In genomic region chr10:69225681-69226080, GRCh38 we compare ENCODE assay signal across 21 cellular contexts. TPM values are rescaled to one million over a fixed set of nuclear protein-coding genes. Genes with fewer than 3 reads are reported as not detected.
DNase-seq lines count a peak whose midpoint lies in the region; ATAC-seq and TF ChIP-seq lines count a peak whose summit lies in the region.
"Had no signal": no experiment of that assay in that cellular context is flagged by ENCODE, and none has a peak within 500 bp of the region (broad histone marks: within the 10 kb centered on the region; RNA-seq: fewer than 3 reads in every experiment).

No MANE protein-coding gene starts in this region.

- peak overlapping the region; percentile 24 for H3K27ac Mint-ChIP-seq in T-helper 1 cell treated with Interleukin-12 subunit alpha and Interleukin-12 subunit beta and Interleukin-4 antibody, amounts not matched to agents 30 μg/mL and 1 μg/mL, for 36 hours
- peak overlapping the region; percentile 70 for H3K27ac Mint-ChIP-seq in central memory CD8-positive, alpha-beta T cell (ENCODE audit: low read depth)
- H3K27ac Mint-ChIP-seq in endothelial cell (ENCODE audit: unreplicated experiment): no peak overlapping the region
- H3K27ac Mint-ChIP-seq: activated T-cell treated with anti-CD3 and anti-CD28 coated beads, Interleukin-2, amount 50 U/mL, for 24 hours; neural progenitor cell; type B pancreatic cell had no signal

- H3K4me1 ChIP-seq in OCI-LY7 (ENCODE audit: insufficient read depth, low read length, poor library complexity, severe bottlenecking) (peaks cover 48% of the 10 kb centered on the region), aorta (ENCODE audit: control insufficient read depth in 1 of 2, insufficient read depth in 2 of 2, low read length in 2 of 2) (no peaks in the 10 kb centered on the region)
- H3K4me1 ChIP-seq: HAP-1, neural progenitor cell had no signal

- H3K4me3 ChIP-seq in OCI-LY7 (ENCODE audit: low read depth, low read length, poor library complexity, severe bottlenecking): no peak overlapping the region
- H3K4me3 ChIP-seq in aorta (ENCODE audit: low read length in 2 of 2): no peak overlapping the region
- H3K4me3 ChIP-seq: HAP-1, neural progenitor cell, stomach had no signal

- CTCF ChIA-PET in OCI-LY7 (lab: Charles Lee; ENCODE audit: unreplicated experiment): interaction anchor here (1.2 kb wide), 1 partner anchor 9 kb away, joined by 4 read pairs; no protein-coding TSS in a partner anchor

- H3K27me3 Mint-ChIP-seq in T-helper 1 cell treated with Interleukin-12 subunit alpha and Interleukin-12 subunit beta and Interleukin-4 antibody, amounts not matched to agents 30 μg/mL and 1 μg/mL, for 36 hours (ENCODE audit: low read depth): no peaks in the 10 kb centered on the region
- H3K27me3 Mint-ChIP-seq in central memory CD8-positive, alpha-beta T cell: no peaks in the 10 kb centered on the region
- H3K27me3 Mint-ChIP-seq in endothelial cell (ENCODE audit: unreplicated experiment): peaks cover 6% of the 10 kb centered on the region
- H3K27me3 Mint-ChIP-seq: activated T-cell treated with anti-CD3 and anti-CD28 coated beads, Interleukin-2, amount 50 U/mL, for 24 hours had no signal

- ATAC-seq in central memory CD8-positive, alpha-beta T cell (replicated peaks; ENCODE audit: extremely low read depth, poor library complexity, severe bottlenecking): no peak
- ATAC-seq in aorta (ENCODE audit: low FRiP score) (no peak), HG03565 (IDR thresholded peaks at IDR 0.05; ENCODE audit: unreplicated experiment) (no peak)
- ATAC-seq: left colon had no signal

- peaks cover 66% of the 10 kb centered on the region for H3K4me1 Mint-ChIP-seq in T-helper 1 cell treated with Interleukin-12 subunit alpha and Interleukin-12 subunit beta and Interleukin-4 antibody, amounts not matched to agents 30 μg/mL and 1 μg/mL, for 36 hours (ENCODE audit: low read depth)
- H3K4me1 Mint-ChIP-seq in central memory CD8-positive, alpha-beta T cell: peaks cover 74% of the 10 kb centered on the region
- H3K4me1 Mint-ChIP-seq in endothelial cell (ENCODE audit: unreplicated experiment): peaks cover 20% of the 10 kb centered on the region

- no peak overlapping the region for H3K4me2 ChIP-seq in OCI-LY7 (ENCODE audit: low read length)
- H3K4me2 ChIP-seq: neural progenitor cell had no signal

- H3K27me3 ChIP-seq in aorta (ENCODE audit: control insufficient read depth in 1 of 2, insufficient read depth in 2 of 2, low read length in 1 of 2): no peaks in the 10 kb centered on the region
- H3K27me3 ChIP-seq: neural progenitor cell had no signal

- H3K36me3 Mint-ChIP-seq in T-helper 1 cell treated with Interleukin-12 subunit alpha and Interleukin-12 subunit beta and Interleukin-4 antibody, amounts not matched to agents 30 μg/mL and 1 μg/mL, for 36 hours (ENCODE audit: low read depth): no peaks in the 10 kb centered on the region
- H3K36me3 Mint-ChIP-seq in central memory CD8-positive, alpha-beta T cell (ENCODE audit: insufficient read depth): peaks cover 8% of the 10 kb centered on the region
- H3K36me3 Mint-ChIP-seq in endothelial cell (ENCODE audit: low read depth, unreplicated experiment): no peaks in the 10 kb centered on the region
- H3K36me3 Mint-ChIP-seq: neural progenitor cell, type B pancreatic cell had no signal

- H3K9me3 ChIP-seq in OCI-LY7 (ENCODE audit: low read length) (no peaks in the 10 kb centered on the region), aorta (ENCODE audit: control insufficient read depth, low read length) (no peaks in the 10 kb centered on the region)
- H3K9me3 ChIP-seq: HAP-1, stomach had no signal

- H2AFZ ChIP-seq in OCI-LY7 (ENCODE audit: low read length): peak overlapping the region; percentile 81; the same call in 1 of the 2 replicates
- H2AFZ ChIP-seq: neural progenitor cell had no signal

- DNase-seq in T-helper 1 cell (no peak), OCI-LY7 (ENCODE audit: low spot score) (no peak), posterior vena cava (ENCODE audit: low spot score) (peak; percentile 37), aorta (no peak), endothelial cell (ENCODE audit: low spot score) (no peak)
- DNase-seq in central memory CD8-positive, alpha-beta T cell (ENCODE audit: low spot score in 2 of 2): no peak
- DNase-seq: activated naive CD4-positive, alpha-beta T cell treated with Interleukin-2 at 50 U/mL for 16 hours; activated T-cell treated with anti-CD3 and anti-CD28 coated beads, Interleukin-2, amount 50 U/mL, for 24 hours; left colon; midbrain; NCI-H1436; NCI-H526; SHP77; stimulated activated CD4-positive, alpha-beta T cell treated with anti-CD3 and anti-CD28 coated beads, Interleukin-4, amount 100 ng/mL, for 24 hours; stomach had no signal

- no peaks in the 10 kb centered on the region for H3K9me2 ChIP-seq in OCI-LY7 (ENCODE audit: insufficient read depth, low read length)

- POLR2A ChIA-PET in OCI-LY7 (lab: Charles Lee): interaction anchor here (0.6 to 1.0 kb wide), 3 partner anchors 15 to 128 kb away, joined by 3 to 4 read pairs (median 3); no protein-coding TSS in a partner anchor

- H4K20me1 ChIP-seq in OCI-LY7 (ENCODE audit: insufficient read depth, low read length): no peaks in the 10 kb centered on the region

- H3K27ac ChIP-seq in OCI-LY7 (ENCODE audit: low read depth, low read length, poor library complexity, severe bottlenecking) (no peak overlapping the region), aorta (ENCODE audit: low read depth in 1 of 2, low read length in 2 of 2) (no peak overlapping the region)
- H3K27ac ChIP-seq: 22Rv1, neural progenitor cell had no signal

- WGBS in aorta, 2 donors: 77 to 87% methylated on average over 10 of the region's 10 CpGs

- H3K79me2 ChIP-seq in OCI-LY7 (ENCODE audit: insufficient read depth, low read depth, low read length): no peaks in the 10 kb centered on the region

- H3K9me3 Mint-ChIP-seq in T-helper 1 cell treated with Interleukin-12 subunit alpha and Interleukin-12 subunit beta and Interleukin-4 antibody, amounts not matched to agents 30 μg/mL and 1 μg/mL, for 36 hours: no peaks in the 10 kb centered on the region
- no peaks in the 10 kb centered on the region for H3K9me3 Mint-ChIP-seq in central memory CD8-positive, alpha-beta T cell
- no peaks in the 10 kb centered on the region for H3K9me3 Mint-ChIP-seq in endothelial cell (ENCODE audit: unreplicated experiment)
- H3K9me3 Mint-ChIP-seq: activated T-cell treated with anti-CD3 and anti-CD28 coated beads, Interleukin-2, amount 50 U/mL, for 24 hours; neural progenitor cell; type B pancreatic cell had no signal

- BruUV-seq in OCI-LY7 (replicated peaks; lab: Mats Ljungman, UMichigan): no TSS peak

- no peak overlapping the region for H3K4me3 Mint-ChIP-seq in T-helper 1 cell treated with Interleukin-12 subunit alpha and Interleukin-12 subunit beta and Interleukin-4 antibody, amounts not matched to agents 30 μg/mL and 1 μg/mL, for 36 hours
- H3K4me3 Mint-ChIP-seq in central memory CD8-positive, alpha-beta T cell: peak overlapping the region; percentile 7
- H3K4me3 Mint-ChIP-seq in endothelial cell (ENCODE audit: unreplicated experiment): no peak overlapping the region
- H3K4me3 Mint-ChIP-seq: activated T-cell treated with anti-CD3 and anti-CD28 coated beads, Interleukin-2, amount 50 U/mL, for 24 hours; neural progenitor cell; type B pancreatic cell had no signal

- TF ChIP-seq CTCF in OCI-LY7 (conservative IDR thresholded peaks at IDR 0.05; ENCODE audit: low read length): no peak
- TF ChIP-seq CTCF in endothelial cell (IDR thresholded peaks at IDR 0.05; ENCODE audit: unreplicated experiment): no peak

- H3K36me3 ChIP-seq in OCI-LY7 (ENCODE audit: insufficient read depth, low read length): no peaks in the 10 kb centered on the region
- no peaks in the 10 kb centered on the region for H3K36me3 ChIP-seq in aorta (ENCODE audit: control insufficient read depth in 1 of 2, insufficient read depth in 2 of 2, low read length in 1 of 2)
- H3K36me3 ChIP-seq: HAP-1, neural progenitor cell, stomach had no signal

- intact Hi-C loops in OCI-LY7 (cut with micrococcal nuclease; ENCODE audit: unreplicated experiment): no loop called here
- intact Hi-C loops in posterior vena cava (cut with DNase I): no loop called here
- intact Hi-C loops in aorta (cut with DNase I): no loop called here

RNA-seq across cellular contexts. Expression of gene HKDC1, which starts 5.5 kb away (rescaled TPM):
- total RNA-seq in OCI-LY7 (2014; rRNA removed; shearing (Covaris generic)): not detected in 2 replicates
- total RNA-seq in OCI-LY7 (2022) (not detected in 2 replicates), posterior vena cava (under 1 TPM; 0.05 to 0.09 TPM), aorta (not detected), endothelial cell (ENCODE audit: unreplicated experiment) (0.31 TPM)
- 1 to 10 TPM in 1 of 2 donors, not detected in 1; 3.1 TPM for polyA plus RNA-seq in aorta

RNA-seq across cellular contexts. Expression of gene SUPV3L1, which starts 45.6 kb away (rescaled TPM):
- 26.5 and 27.0 TPM in 2 replicates for total RNA-seq in OCI-LY7 (2014; rRNA removed; shearing (Covaris generic))
- total RNA-seq in OCI-LY7 (2022): 40.9 and 47.9 TPM in 2 replicates
- total RNA-seq in posterior vena cava: 10 to 100 TPM; 16.0 to 18.6 TPM
- total RNA-seq in aorta: 10 to 100 TPM; 21.4 to 28.2 TPM
- polyA plus RNA-seq in aorta: 10 to 100 TPM; 15.8 to 76.3 TPM
- 31.7 TPM for total RNA-seq in endothelial cell (ENCODE audit: unreplicated experiment)

RNA-seq across cellular contexts. Expression of gene HK1, which starts 52.6 kb away (rescaled TPM):
- 9.7 and 13.1 TPM in 2 replicates for total RNA-seq in OCI-LY7 (2014; rRNA removed; shearing (Covaris generic))
- total RNA-seq in OCI-LY7 (2022) (23.1 and 31.5 TPM in 2 replicates), posterior vena cava (100 to 1,000 TPM in 1 of 2 donors, 10 to 100 TPM in 1; 75.6 to 103 TPM), aorta (100 to 1,000 TPM; 117 to 133 TPM), endothelial cell (ENCODE audit: unreplicated experiment) (162 TPM)
- 10 to 100 TPM; 41.7 to 67.6 TPM for polyA plus RNA-seq in aorta
